ENCODE assay signal across 8 cellular contexts in the genomic region with DNA sequence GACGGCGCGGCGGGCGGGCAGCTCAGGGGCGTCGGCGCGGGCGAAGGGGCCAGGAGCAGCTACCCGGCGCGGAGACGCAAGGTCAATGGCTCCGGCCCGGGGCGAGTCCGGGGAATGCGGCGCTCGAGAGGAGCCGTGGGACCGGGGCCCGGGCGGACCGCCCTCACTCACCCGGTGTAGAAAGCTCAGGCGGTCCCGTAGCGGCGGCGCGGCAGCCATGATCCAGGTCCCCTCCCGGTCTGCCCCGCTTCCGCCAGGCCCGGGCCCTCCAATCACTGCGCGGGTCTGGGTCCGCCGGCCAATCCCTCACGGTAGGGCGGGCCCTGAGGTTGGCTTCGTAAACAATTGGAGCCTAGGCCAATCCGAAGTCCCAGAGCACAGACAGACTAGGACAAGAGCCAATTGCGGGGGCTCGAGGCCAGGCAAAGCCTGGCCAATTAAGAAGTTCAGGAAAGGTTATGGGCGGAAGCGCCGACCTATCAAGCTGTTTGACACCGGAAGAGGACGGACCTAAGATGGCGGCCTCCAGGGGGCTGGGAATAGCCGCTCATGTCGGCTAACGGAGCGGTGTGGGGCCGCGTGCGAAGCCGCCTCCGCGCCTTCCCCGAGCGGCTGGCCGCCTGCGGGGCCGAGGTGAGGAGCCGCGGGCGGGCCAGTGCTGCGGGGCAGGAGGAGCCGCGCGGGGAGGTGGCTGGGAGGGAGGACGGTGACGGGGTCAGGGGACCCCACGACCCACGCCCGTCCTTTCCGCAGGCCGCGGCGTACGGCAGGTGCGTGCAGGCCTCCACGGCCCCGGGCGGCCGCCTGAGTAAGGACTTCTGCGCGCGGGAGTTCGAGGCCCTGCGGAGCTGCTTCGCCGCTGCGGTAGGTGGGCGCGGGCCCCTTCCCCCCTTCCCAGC. TPM values are rescaled to one million over a fixed set of nuclear protein-coding genes. Genes with fewer than 3 reads are reported as not detected.
DNase-seq lines count a peak whose midpoint lies in the region; ATAC-seq and TF ChIP-seq lines count a peak whose summit lies in the region.

A gene with protein sequence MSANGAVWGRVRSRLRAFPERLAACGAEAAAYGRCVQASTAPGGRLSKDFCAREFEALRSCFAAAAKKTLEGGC (plus strand): TSS at position 504 of the 899 bp plus-strand sequence. CDS start 46 bp downstream, at position 550.
A gene with protein sequence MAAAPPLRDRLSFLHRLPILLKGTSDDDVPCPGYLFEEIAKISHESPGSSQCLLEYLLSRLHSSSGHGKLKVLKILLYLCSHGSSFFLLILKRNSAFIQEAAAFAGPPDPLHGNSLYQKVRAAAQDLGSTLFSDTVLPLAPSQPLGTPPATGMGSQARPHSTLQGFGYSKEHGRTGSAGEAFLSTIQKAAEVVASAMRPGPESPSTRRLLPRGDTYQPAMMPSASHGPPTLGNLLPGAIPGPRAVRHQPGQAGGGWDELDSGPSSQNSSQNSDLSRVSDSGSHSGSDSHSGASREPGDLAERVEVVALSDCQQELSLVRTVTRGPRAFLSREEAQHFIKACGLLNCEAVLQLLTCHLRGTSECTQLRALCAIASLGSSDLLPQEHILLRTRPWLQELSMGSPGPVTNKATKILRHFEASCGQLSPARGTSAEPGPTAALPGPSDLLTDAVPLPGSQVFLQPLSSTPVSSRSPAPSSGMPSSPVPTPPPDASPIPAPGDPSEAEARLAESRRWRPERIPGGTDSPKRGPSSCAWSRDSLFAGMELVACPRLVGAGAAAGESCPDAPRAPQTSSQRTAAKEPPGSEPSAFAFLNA (minus strand): TSS at position 241 of the 899 bp plus-strand sequence. CDS start 22 bp downstream, at position 219.

- TF ChIP-seq CTCF in GM12875 (IDR thresholded peaks at IDR 0.05; ENCODE audit: borderline replicate concordance, insufficient read depth, low read depth, low read length): no peak
- no peak for TF ChIP-seq CTCF in cardiac muscle cell (IDR thresholded peaks at IDR 0.05; ENCODE audit: low read depth, low read length)
- no peak for TF ChIP-seq CTCF in parathyroid adenoma (IDR thresholded peaks at IDR 0.05)
- peak in 2 of 5 experiments; percentile 1 to 61 for TF ChIP-seq CTCF in tibial nerve (IDR thresholded peaks at IDR 0.05)

- H3K4me1 ChIP-seq in adipocyte (ENCODE audit: control insufficient read depth, insufficient read depth, low read length): peaks cover 23% of the 10 kb centered on the region
- H3K4me1 ChIP-seq in cardiac muscle cell (ENCODE audit: low read depth): peaks cover 16% of the 10 kb centered on the region
- H3K4me1 ChIP-seq in parathyroid adenoma: peaks cover 17% of the 10 kb centered on the region
- H3K4me1 ChIP-seq in tibial nerve: peaks cover 4 to 58% (median 25%) of the 10 kb centered on the region in 4 donors

- H3K36me3 ChIP-seq in adipocyte (ENCODE audit: control insufficient read depth, insufficient read depth, low read length, severe bottlenecking): no peaks in the 10 kb centered on the region
- H3K36me3 ChIP-seq in cardiac muscle cell: no peaks in the 10 kb centered on the region
- no peaks in the 10 kb centered on the region for H3K36me3 ChIP-seq in parathyroid adenoma (ENCODE audit: control insufficient read depth, insufficient read depth, low read length)
- H3K36me3 ChIP-seq in tibial nerve: peaks cover 0 to 44% (median 0%) of the 10 kb centered on the region in 3 donors

- peak; percentile 100 for DNase-seq in NCI-H1436 (lab: John Stamatoyannopoulos, UW)
- peak; percentile 92 for DNase-seq in T follicular helper cell (ENCODE audit: low read depth)
- DNase-seq in adipocyte (ENCODE audit: low read depth): peak; percentile 100
- peak; percentile 99 to 100 for DNase-seq in cardiac muscle cell (ENCODE audit: low read depth in 1 of 2, low spot score in 1 of 2)
- DNase-seq in tibial nerve (ENCODE audit: low spot score in 2 of 2): peak; percentile 96 to 98

- peak; percentile 73 to 78 for TF ChIP-seq EP300 in tibial nerve (IDR thresholded peaks at IDR 0.05)

- H3K79me2 ChIP-seq in parathyroid adenoma: peaks cover 28% of the 10 kb centered on the region

- H3K27ac ChIP-seq in cardiac muscle cell: peak within 1 kb of the TSS; percentile 84
- H3K27ac ChIP-seq in parathyroid adenoma: peak within 1 kb of the TSS; percentile 53
- peak within 1 kb of the TSS; percentile 49 to 88 (median 83) for H3K27ac ChIP-seq in tibial nerve

- TF ChIP-seq POLR2A in tibial nerve (IDR thresholded peaks at IDR 0.05): peak in 1 of 2 donors; percentile 57

- peak within 1 kb of the TSS; percentile 97 for H2AFZ ChIP-seq in parathyroid adenoma

- WGBS in tibial nerve, 2 donors: 0% methylated on average over 58 to 74 of the region's 100 CpGs

- peak; percentile 95 for ATAC-seq in HG02798 (IDR thresholded peaks at IDR 0.05; ENCODE audit: poor library complexity, unreplicated experiment)

- H3K9ac ChIP-seq in adipocyte (ENCODE audit: low read length) (peak within 1 kb of the TSS; percentile 95), parathyroid adenoma (peak within 1 kb of the TSS; percentile 91)

- H3K4me2 ChIP-seq in parathyroid adenoma (ENCODE audit: low read length): peak within 1 kb of the TSS; percentile 92

- no peaks in the 10 kb centered on the region for H3K27me3 ChIP-seq in adipocyte (replicated peaks; ENCODE audit: control insufficient read depth, insufficient read depth, low read length)
- H3K27me3 ChIP-seq in cardiac muscle cell: no peaks in the 10 kb centered on the region
- H3K27me3 ChIP-seq in parathyroid adenoma (ENCODE audit: control insufficient read depth, insufficient read depth, low read length): no peaks in the 10 kb centered on the region
- no peaks in the 10 kb centered on the region for H3K27me3 ChIP-seq in tibial nerve

- no peaks in the 10 kb centered on the region for H3K9me3 ChIP-seq in adipocyte (ENCODE audit: control insufficient read depth, low read length)
- no peaks in the 10 kb centered on the region for H3K9me3 ChIP-seq in cardiac muscle cell (ENCODE audit: low read depth)
- H3K9me3 ChIP-seq in parathyroid adenoma (ENCODE audit: control insufficient read depth, low read length): no peaks in the 10 kb centered on the region
- no peaks in the 10 kb centered on the region for H3K9me3 ChIP-seq in tibial nerve

- peak within 1 kb of the TSS; percentile 81 for H3K4me3 ChIP-seq in GM12875 (ENCODE audit: low read depth, low read length)
- peak within 1 kb of the TSS; percentile 99 for H3K4me3 ChIP-seq in adipocyte (ENCODE audit: low read length)
- peak within 1 kb of the TSS; percentile 85 for H3K4me3 ChIP-seq in cardiac muscle cell
- H3K4me3 ChIP-seq in parathyroid adenoma (ENCODE audit: low read depth, low read length): peak within 1 kb of the TSS; percentile 85
- peak within 1 kb of the TSS; percentile 91 to 100 (median 96) for H3K4me3 ChIP-seq in tibial nerve

RNA-seq across cellular contexts. Expression of the first gene that starts in this region (rescaled TPM):
- 52.3 and 67.4 TPM in 2 replicates for total RNA-seq in cardiac muscle cell
- 112 and 142 TPM in 2 replicates for polyA plus RNA-seq in cardiac muscle cell
- total RNA-seq in tibial nerve: 10 to 100 TPM; 27.8 to 73.0 (median 61.1) TPM

RNA-seq across cellular contexts. Expression of the second gene that starts in this region (rescaled TPM):
- total RNA-seq in cardiac muscle cell (42.4 and 52.5 TPM in 2 replicates), tibial nerve (100 to 1,000 TPM in 1 of 4 donors, 10 to 100 TPM in 3; 41.5 to 102 (median 73.9) TPM)
- polyA plus RNA-seq in cardiac muscle cell: 19.7 and 34.8 TPM in 2 replicates

Comparison
In these comparisons a context has a peak if more than half of its experiments do, and no peak if none do; other contexts are left out.
1. Peak in every context shown above with its lines: DNase-seq, ATAC-seq, H3K4me3 ChIP-seq and H3K27ac ChIP-seq.